Comparison of ENCODE assay signal across 27 cellular contexts in genomic region chr21:35266546-35266945, GRCh38.
A peak's percentile ranks its signal among the peaks of the same experiment; 100 is the strongest.
DNase-seq lines count a peak whose midpoint lies in the region; ATAC-seq and TF ChIP-seq lines count a peak whose summit lies in the region.
"Had no signal": no experiment of that assay in that cellular context is flagged by ENCODE, and none has a peak within 500 bp of the region (broad histone marks: within the 10 kb centered on the region; RNA-seq: fewer than 3 reads in every experiment).

No MANE protein-coding gene starts in this region.

- peaks cover 20% of the 10 kb centered on the region for H3K4me1 ChIP-seq in mammary epithelial cell (ENCODE audit: insufficient read depth, low read length)
- peaks cover 18% of the 10 kb centered on the region for H3K4me1 ChIP-seq in RWPE2 (ENCODE audit: insufficient read depth, poor library complexity, severe bottlenecking)
- peaks cover 17% of the 10 kb centered on the region for H3K4me1 ChIP-seq in foreskin keratinocyte
- H3K4me1 ChIP-seq: gastroesophageal sphincter, tibial nerve had no signal

- 62% methylated on average over 3 of the region's 3 CpGs for whole genome bisulfite sequencing in mammary epithelial cell (ENCODE audit: low coverage, missing lambda C conversion rate)

- H3K4me3 Mint-ChIP-seq in MCF 10A (ENCODE audit: unreplicated experiment) (no peak overlapping the region), type B pancreatic cell (peak overlapping the region; percentile 26)
- H3K4me3 Mint-ChIP-seq: activated naive CD4-positive, alpha-beta T cell treated with anti-CD3 and anti-CD28 coated beads for 36 hours; activated T-cell treated with anti-CD3 and anti-CD28 coated beads, Interleukin-2, amount 50 U/mL, for 4 hours; CD8-positive, alpha-beta T cell; central memory CD8-positive, alpha-beta T cell; stimulated activated naive CD8-positive, alpha-beta T cell treated with anti-CD3 and anti-CD28 coated beads, Interleukin-15, amount 100 ng/mL, for 72 hours; T-cell had no signal

- H3K9ac ChIP-seq in mammary epithelial cell (ENCODE audit: insufficient read depth, low read length): no peak overlapping the region

- peak overlapping the region; percentile 66 for H3K27ac ChIP-seq in mammary epithelial cell (ENCODE audit: insufficient read depth, low read depth, low read length)
- peak overlapping the region; percentile 77 for H3K27ac ChIP-seq in RWPE2 (ENCODE audit: poor library complexity, severe bottlenecking)
- H3K27ac ChIP-seq in foreskin keratinocyte: peak overlapping the region; percentile 61
- H3K27ac ChIP-seq: dorsolateral prefrontal cortex, gastroesophageal sphincter, tibial nerve had no signal

- no TSS peak for BruUV-seq in mammary epithelial cell (replicated peaks; lab: Mats Ljungman, UMichigan)
- no TSS peak for BruUV-seq in MCF 10A (replicated peaks; lab: Mats Ljungman, UMichigan)

- H3K36me3 ChIP-seq in mammary epithelial cell (ENCODE audit: insufficient read depth, low read length) (no peaks in the 10 kb centered on the region), RWPE2 (ENCODE audit: low read depth) (no peaks in the 10 kb centered on the region)
- H3K36me3 ChIP-seq: gastroesophageal sphincter, tibial nerve had no signal

- DNase-seq in mammary epithelial cell (peak; percentile 60), MCF 10A (ENCODE audit: unreplicated experiment) (no peak), RWPE2 (ENCODE audit: low spot score) (no peak), foreskin keratinocyte (peak; percentile 63 to 87), type B pancreatic cell (ENCODE audit: extremely low spot score, unreplicated experiment) (no peak), T-helper 2 cell (no peak)
- DNase-seq: 8988T; activated naive CD4-positive, alpha-beta T cell treated with anti-CD3 and anti-CD28 coated beads for 36 hours; activated T-cell treated with anti-CD3 and anti-CD28 coated beads, Interleukin-2, amount 50 U/mL, for 4 hours; AML-193; aorta; CD8-positive, alpha-beta T cell; dorsolateral prefrontal cortex; hypothalamus; KG1; NCI-H1048; NCI-H1930; occipital lobe; OCI-M1; small intestine; stimulated activated naive CD8-positive, alpha-beta T cell treated with anti-CD3 and anti-CD28 coated beads, Interleukin-15, amount 100 ng/mL, for 72 hours; T-cell had no signal

- TF ChIP-seq CTCF in mammary epithelial cell (conservative IDR thresholded peaks at IDR 0.05 in 1 of 2, IDR thresholded peaks at IDR 0.05 in 1 of 2; ENCODE audit: extremely low read depth in 1 of 2, insufficient read depth in 1 of 2, low read depth in 1 of 2, low read length in 2 of 2) (no peak), MCF 10A (IDR thresholded peaks at IDR 0.05; ENCODE audit: unreplicated experiment) (no peak), RWPE2 (IDR thresholded peaks at IDR 0.05; ENCODE audit: poor library complexity, severe bottlenecking) (no peak), foreskin keratinocyte (conservative IDR thresholded peaks at IDR 0.05) (no peak), type B pancreatic cell (conservative IDR thresholded peaks at IDR 0.05) (no peak)

- no peaks in the 10 kb centered on the region for H4K20me1 ChIP-seq in mammary epithelial cell (ENCODE audit: insufficient read depth, low read length)

- peaks cover 5% of the 10 kb centered on the region for H3K36me3 Mint-ChIP-seq in MCF 10A (ENCODE audit: insufficient read depth, unreplicated experiment)
- H3K36me3 Mint-ChIP-seq in type B pancreatic cell: peaks cover 4% of the 10 kb centered on the region
- H3K36me3 Mint-ChIP-seq: CD8-positive, alpha-beta T cell; T-cell had no signal

- H3K4me3 ChIP-seq in mammary epithelial cell (replicated peaks in 1 of 3; ENCODE audit: insufficient read depth in 1 of 3, low read depth in 2 of 3, low read length in 3 of 3) (no peak overlapping the region), RWPE2 (ENCODE audit: severe bottlenecking) (no peak overlapping the region)
- H3K4me3 ChIP-seq: dorsolateral prefrontal cortex, gastroesophageal sphincter, tibial nerve had no signal

- H3K27ac Mint-ChIP-seq in MCF 10A (ENCODE audit: low read depth, unreplicated experiment): no peak overlapping the region
- H3K27ac Mint-ChIP-seq in type B pancreatic cell: peak overlapping the region; percentile 58
- H3K27ac Mint-ChIP-seq: activated naive CD4-positive, alpha-beta T cell treated with anti-CD3 and anti-CD28 coated beads for 36 hours; CD8-positive, alpha-beta T cell; stimulated activated naive CD8-positive, alpha-beta T cell treated with anti-CD3 and anti-CD28 coated beads, Interleukin-15, amount 100 ng/mL, for 72 hours had no signal

- dilution Hi-C loops in mammary epithelial cell (cut with HindIII; ENCODE audit: low sequenced_read_pairs): no loop called here

- peak overlapping the region; percentile 47 for H2AFZ ChIP-seq in mammary epithelial cell (ENCODE audit: low read depth, low read length)

- H3K27me3 ChIP-seq in mammary epithelial cell (ENCODE audit: insufficient read depth, low read length): no peaks in the 10 kb centered on the region
- no peaks in the 10 kb centered on the region for H3K27me3 ChIP-seq in RWPE2 (ENCODE audit: insufficient read depth, poor library complexity, severe bottlenecking)
- H3K27me3 ChIP-seq in foreskin keratinocyte: no peaks in the 10 kb centered on the region
- H3K27me3 ChIP-seq: tibial nerve had no signal

- H3K9me3 ChIP-seq in mammary epithelial cell (replicated peaks; ENCODE audit: insufficient read depth, low read length) (no peaks in the 10 kb centered on the region), RWPE2 (ENCODE audit: severe bottlenecking) (no peaks in the 10 kb centered on the region)
- H3K9me3 ChIP-seq: gastroesophageal sphincter, tibial nerve had no signal

- in situ Hi-C loops in mammary epithelial cell (cut with MboI; ENCODE audit: low sequenced_read_pairs in 2 of 2): loop anchor here in 1 of 2 donors (25.0 kb wide), 2 partner anchors 379 to 571 kb away; no protein-coding TSS in a partner anchor

- H3K27me3 Mint-ChIP-seq in MCF 10A (ENCODE audit: insufficient read depth, unreplicated experiment): no peaks in the 10 kb centered on the region
- H3K27me3 Mint-ChIP-seq in type B pancreatic cell: no peaks in the 10 kb centered on the region
- H3K27me3 Mint-ChIP-seq: stimulated activated naive CD8-positive, alpha-beta T cell treated with anti-CD3 and anti-CD28 coated beads, Interleukin-15, amount 100 ng/mL, for 72 hours had no signal

- H3K9me3 Mint-ChIP-seq in MCF 10A (ENCODE audit: unreplicated experiment): no peaks in the 10 kb centered on the region
- peaks cover 6% of the 10 kb centered on the region for H3K9me3 Mint-ChIP-seq in type B pancreatic cell
- H3K9me3 Mint-ChIP-seq: activated naive CD4-positive, alpha-beta T cell treated with anti-CD3 and anti-CD28 coated beads for 36 hours; activated T-cell treated with anti-CD3 and anti-CD28 coated beads, Interleukin-2, amount 50 U/mL, for 4 hours; CD8-positive, alpha-beta T cell; central memory CD8-positive, alpha-beta T cell; stimulated activated naive CD8-positive, alpha-beta T cell treated with anti-CD3 and anti-CD28 coated beads, Interleukin-15, amount 100 ng/mL, for 72 hours; T-cell had no signal

- H3K79me2 ChIP-seq in mammary epithelial cell (ENCODE audit: insufficient read depth, low read length): no peaks in the 10 kb centered on the region

- H3K4me1 Mint-ChIP-seq in MCF 10A (ENCODE audit: insufficient read depth, unreplicated experiment): peaks cover 19% of the 10 kb centered on the region
- peaks cover 5% of the 10 kb centered on the region for H3K4me1 Mint-ChIP-seq in type B pancreatic cell (ENCODE audit: unreplicated experiment)
- H3K4me1 Mint-ChIP-seq: central memory CD8-positive, alpha-beta T cell; stimulated activated naive CD8-positive, alpha-beta T cell treated with anti-CD3 and anti-CD28 coated beads, Interleukin-15, amount 100 ng/mL, for 72 hours; T-cell had no signal

- H3K4me2 ChIP-seq in mammary epithelial cell (ENCODE audit: insufficient read depth, low read depth, low read length): no peak overlapping the region

- no peak for ATAC-seq in RWPE2 (ENCODE audit: low read depth)
- peak; percentile 50 for ATAC-seq in foreskin keratinocyte
- no peak for ATAC-seq in HG03442 (IDR thresholded peaks at IDR 0.05; ENCODE audit: unreplicated experiment)
- no peak for ATAC-seq in HG03342 (IDR thresholded peaks at IDR 0.05; ENCODE audit: unreplicated experiment)
- ATAC-seq: activated T-cell treated with anti-CD3 and anti-CD28 coated beads, Interleukin-2, amount 50 U/mL, for 4 hours; CD8-positive, alpha-beta T cell; gastroesophageal sphincter; stimulated activated naive CD8-positive, alpha-beta T cell treated with anti-CD3 and anti-CD28 coated beads, Interleukin-15, amount 100 ng/mL, for 72 hours; T-cell had no signal

- CTCF ChIA-PET in mammary epithelial cell (lab: Charles Lee; ENCODE audit: low non-redundant PET): no interaction called here
- CTCF ChIA-PET in MCF 10A (lab: Yijun Ruan, JAX): interaction anchor here (0.5 kb wide), 1 partner anchor 154 kb away, joined by 3 read pairs; no protein-coding TSS in a partner anchor

- POLR2A ChIA-PET in MCF 10A (lab: Yijun Ruan, JAX): interaction anchor here (2.5 kb wide), 1 partner anchor 10 kb away, joined by 16 read pairs; no protein-coding TSS in a partner anchor

- intact Hi-C loops in mammary epithelial cell (cut with micrococcal nuclease) (no loop called here), MCF 10A (cut with micrococcal nuclease) (no loop called here)

Comparison
In these comparisons a context has a peak if more than half of its experiments do, and no peak if none do; other contexts are left out.
1. DNase-seq: peak in mammary epithelial cell (single experiment) and foreskin keratinocyte (2 of 2); none in MCF 10A (single experiment), RWPE2 (single experiment), type B pancreatic cell (single experiment) and T-helper 2 cell (0 of 5).
2. Peak in every context shown above with its lines, with median percentiles within 50 percentile points of each other: H3K27ac ChIP-seq.